ENCODE assay signal across 8 cellular contexts in genomic region chr2:148022351-148022750, GRCh38. TPM values are rescaled to one million over a fixed set of nuclear protein-coding genes. Genes with fewer than 3 reads are reported as not detected.
DNase-seq lines count a peak whose midpoint lies in the region; TF ChIP-seq lines count a peak whose summit lies in the region.
"Had no signal": no experiment of that assay in that cellular context is flagged by ENCODE, and none has a peak within 500 bp of the region (broad histone marks: within the 10 kb centered on the region; RNA-seq: fewer than 3 reads in every experiment).

No MANE protein-coding gene starts in this region.

- H3K27me3 ChIP-seq in WERI-Rb-1 (ENCODE audit: insufficient read depth, low read depth, severe bottlenecking) (no peaks in the 10 kb centered on the region), skeletal muscle satellite cell (ENCODE audit: control insufficient read depth, insufficient read depth, low read length) (no peaks in the 10 kb centered on the region)

- H3K36me3 ChIP-seq in HEK293 (ENCODE audit: control insufficient read depth in 2 of 2, insufficient read depth in 1 of 2, low read length in 2 of 2), result no peaks in the 10 kb centered on the region
- no peaks in the 10 kb centered on the region for H3K36me3 ChIP-seq in WERI-Rb-1
- no peaks in the 10 kb centered on the region for H3K36me3 ChIP-seq in skeletal muscle satellite cell (ENCODE audit: insufficient read depth, low read length)

- H3K4me3 ChIP-seq in HEK293 (ENCODE audit: low read depth, low read length) (peak overlapping the region; percentile 72), WERI-Rb-1 (ENCODE audit: low read depth, low read length) (peak overlapping the region; percentile 84), skeletal muscle satellite cell (ENCODE audit: low read length) (peak overlapping the region; percentile 93)

- peak overlapping the region; percentile 90 for H3K9ac ChIP-seq in skeletal muscle satellite cell (ENCODE audit: low read depth, low read length)

- H3K9me3 ChIP-seq in HEK293 (ENCODE audit: control insufficient read depth, insufficient read depth, low read depth, low read length) (no peaks in the 10 kb centered on the region), WERI-Rb-1 (ENCODE audit: severe bottlenecking) (no peaks in the 10 kb centered on the region), skeletal muscle satellite cell (replicated peaks; ENCODE audit: low read length) (no peaks in the 10 kb centered on the region)

- peak overlapping the region; percentile 85 for H3K4me2 ChIP-seq in skeletal muscle satellite cell (ENCODE audit: low read length)

- CTCF ChIA-PET in HEK293 (lab: Yijun Ruan, JAX), result interaction anchor here (2.4 kb wide), 1 partner anchor 487 kb away, joined by 5 read pairs; no protein-coding TSS in a partner anchor

- POLR2A ChIA-PET in HEK293 (lab: Yijun Ruan, JAX), result no interaction called here

- DNase-seq in WERI-Rb-1 (no peak), fibroblast of peridontal ligament (ENCODE audit: extremely low read depth) (peak; percentile 34), ecto neural progenitor cell (ENCODE audit: low spot score) (no peak), NK-92 (lab: John Stamatoyannopoulos, UW; ENCODE audit: unreplicated experiment) (no peak), COR-L47 (lab: John Stamatoyannopoulos, UW) (no peak)
- DNase-seq: NCI-H1694 had no signal

- H3K27ac ChIP-seq in HEK293 (ENCODE audit: extremely low read depth, low read depth, low read length), result 0 out of 2 replicates have a peak overlapping the region, but pooled peaks have one; percentile 77
- H3K27ac ChIP-seq in WERI-Rb-1, result no peak overlapping the region

- H3K4me1 ChIP-seq in HEK293 (ENCODE audit: control insufficient read depth, insufficient read depth, low read length) (peaks cover 14% of the 10 kb centered on the region), skeletal muscle satellite cell (ENCODE audit: control insufficient read depth, insufficient read depth, low read length) (peaks cover 26% of the 10 kb centered on the region)

- TF ChIP-seq CTCF in HEK293 (tag by site-specific recombination; IDR thresholded peaks at IDR 0.05) (no peak), WERI-Rb-1 (IDR thresholded peaks at IDR 0.05; ENCODE audit: low read depth, low read length) (no peak)

TF ChIP-seq in HEK293, 187 proteins besides CTCF, POLR2A, EP300 and RAD21:
- no peak for TF ChIP-seq ZNF16 (tag by site-specific recombination; IDR thresholded peaks at IDR 0.05; ENCODE audit: low read depth)
- no peak for TF ChIP-seq MZF1 (tag by site-specific recombination; IDR thresholded peaks at IDR 0.05; ENCODE audit: borderline replicate concordance)
- 0 out of 2 replicates have a peak, but pooled peaks have one; percentile 14 for TF ChIP-seq ZNF664 (tag by site-specific recombination; IDR thresholded peaks at IDR 0.05)

RNA-seq across cellular contexts. Expression of gene MBD5, which starts 1.5 kb away (rescaled TPM):
- 14.0 and 24.6 TPM in 2 replicates for total RNA-seq in skeletal muscle satellite cell (2012; rRNA removed)

RNA-seq across cellular contexts. Expression of gene ORC4, which starts 1.8 kb away (rescaled TPM):
- total RNA-seq in skeletal muscle satellite cell (2012; rRNA removed), result 28.4 and 31.7 TPM in 2 replicates
